ENCODE assay signal across 1 cellular context in genomic region chr20:50144362-50144761, GRCh38.
TF ChIP-seq lines count a peak whose summit lies in the region.

No MANE protein-coding gene starts in this region.

TF ChIP-seq in HCT116, 20 proteins besides CTCF, POLR2A, EP300 and RAD21 (continued from another document):
- TF ChIP-seq, protein P1, sequence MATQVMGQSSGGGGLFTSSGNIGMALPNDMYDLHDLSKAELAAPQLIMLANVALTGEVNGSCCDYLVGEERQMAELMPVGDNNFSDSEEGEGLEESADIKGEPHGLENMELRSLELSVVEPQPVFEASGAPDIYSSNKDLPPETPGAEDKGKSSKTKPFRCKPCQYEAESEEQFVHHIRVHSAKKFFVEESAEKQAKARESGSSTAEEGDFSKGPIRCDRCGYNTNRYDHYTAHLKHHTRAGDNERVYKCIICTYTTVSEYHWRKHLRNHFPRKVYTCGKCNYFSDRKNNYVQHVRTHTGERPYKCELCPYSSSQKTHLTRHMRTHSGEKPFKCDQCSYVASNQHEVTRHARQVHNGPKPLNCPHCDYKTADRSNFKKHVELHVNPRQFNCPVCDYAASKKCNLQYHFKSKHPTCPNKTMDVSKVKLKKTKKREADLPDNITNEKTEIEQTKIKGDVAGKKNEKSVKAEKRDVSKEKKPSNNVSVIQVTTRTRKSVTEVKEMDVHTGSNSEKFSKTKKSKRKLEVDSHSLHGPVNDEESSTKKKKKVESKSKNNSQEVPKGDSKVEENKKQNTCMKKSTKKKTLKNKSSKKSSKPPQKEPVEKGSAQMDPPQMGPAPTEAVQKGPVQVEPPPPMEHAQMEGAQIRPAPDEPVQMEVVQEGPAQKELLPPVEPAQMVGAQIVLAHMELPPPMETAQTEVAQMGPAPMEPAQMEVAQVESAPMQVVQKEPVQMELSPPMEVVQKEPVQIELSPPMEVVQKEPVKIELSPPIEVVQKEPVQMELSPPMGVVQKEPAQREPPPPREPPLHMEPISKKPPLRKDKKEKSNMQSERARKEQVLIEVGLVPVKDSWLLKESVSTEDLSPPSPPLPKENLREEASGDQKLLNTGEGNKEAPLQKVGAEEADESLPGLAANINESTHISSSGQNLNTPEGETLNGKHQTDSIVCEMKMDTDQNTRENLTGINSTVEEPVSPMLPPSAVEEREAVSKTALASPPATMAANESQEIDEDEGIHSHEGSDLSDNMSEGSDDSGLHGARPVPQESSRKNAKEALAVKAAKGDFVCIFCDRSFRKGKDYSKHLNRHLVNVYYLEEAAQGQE (IDR thresholded peaks at IDR 0.05; ENCODE audit: low read depth), result no peak
- TF ChIP-seq EZH2phosphoT487 (IDR thresholded peaks at IDR 0.05; ENCODE audit: borderline replicate concordance), result no peak
- TF ChIP-seq ATF3 (IDR thresholded peaks at IDR 0.05), result no peak
- no peak for TF ChIP-seq TCF7L2 (IDR thresholded peaks at IDR 0.05; ENCODE audit: borderline replicate concordance, extremely low read depth, insufficient read depth, insufficient read length)
- TF ChIP-seq ZBTB33 (IDR thresholded peaks at IDR 0.05; ENCODE audit: extremely low read depth, insufficient replicate concordance, low read length), result no peak
- TF ChIP-seq CBX3 (IDR thresholded peaks at IDR 0.05; ENCODE audit: low read depth), result no peak
- TF ChIP-seq YY1 (IDR thresholded peaks at IDR 0.05; ENCODE audit: extremely low read depth, insufficient replicate concordance, low read depth, low read length), result no peak
- no peak for TF ChIP-seq EGR1 (IDR thresholded peaks at IDR 0.05; ENCODE audit: low read depth)
- no peak for TF ChIP-seq ZFX (IDR thresholded peaks at IDR 0.05)
- TF ChIP-seq POLR2AphosphoS5 (IDR thresholded peaks at IDR 0.05; ENCODE audit: low read depth, low read length), result no peak
- TF ChIP-seq ZNF274 (IDR thresholded peaks at IDR 0.05; ENCODE audit: low read depth, low read length), result no peak
- TF ChIP-seq SRF (IDR thresholded peaks at IDR 0.05; ENCODE audit: low read depth), result no peak
- TF ChIP-seq JUND (IDR thresholded peaks at IDR 0.05), result no peak
- TF ChIP-seq EZH2 (IDR thresholded peaks at IDR 0.05), result no peak
- TF ChIP-seq SP1 (IDR thresholded peaks at IDR 0.05; ENCODE audit: low read depth), result no peak
- TF ChIP-seq ELF1 (IDR thresholded peaks at IDR 0.05; ENCODE audit: borderline replicate concordance, low read depth), result no peak
- no peak for TF ChIP-seq CEBPB (IDR thresholded peaks at IDR 0.05; ENCODE audit: low read depth)
- TF ChIP-seq FOSL1 (IDR thresholded peaks at IDR 0.05; ENCODE audit: low read depth), result no peak
